In the genomic region with DNA sequence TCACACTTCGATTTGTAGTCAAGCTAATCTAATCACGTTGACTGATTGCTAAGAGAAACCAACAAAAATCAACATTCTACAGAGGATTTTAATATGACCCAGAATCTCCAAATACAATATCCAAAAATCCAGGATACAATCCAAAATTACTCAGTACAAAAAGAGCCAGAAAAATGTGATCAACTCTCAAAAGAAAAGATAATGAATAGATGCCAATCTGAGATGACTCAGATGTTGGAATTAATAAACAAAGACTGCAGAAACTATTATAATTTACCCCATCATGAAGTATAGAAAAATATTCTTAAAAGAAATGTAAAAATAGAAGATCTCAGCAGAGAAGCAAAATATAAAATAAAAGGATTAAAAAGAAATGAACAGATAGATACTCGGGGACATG, we compare ENCODE assay signal across 15 cellular contexts.
"Had no signal": no experiment of that assay in that cellular context is flagged by ENCODE, and none has a peak within 500 bp of the region (broad histone marks: within the 10 kb centered on the region; RNA-seq: fewer than 3 reads in every experiment).

No MANE protein-coding gene starts in this region.

- H3K4me3 Mint-ChIP-seq: activated naive CD8-positive, alpha-beta T cell treated with anti-CD3 and anti-CD28 coated beads, Interleukin-2, amount 10 ng/mL, durations not matched to agents 7 days and 5 days; activated T-cell treated with anti-CD3 and anti-CD28 coated beads, Interleukin-2, amount 50 U/mL, for 24 hours; neural crest cell; stimulated activated naive CD8-positive, alpha-beta T cell treated with anti-CD3 and anti-CD28 coated beads, Interleukin-15, amount 100 ng/mL, for 72 hours had no signal

- H3K27ac ChIP-seq: foreskin keratinocyte, pancreas had no signal

- FAIRE-seq: pancreas, urothelium cell line had no signal

- H3K27ac Mint-ChIP-seq: activated naive CD8-positive, alpha-beta T cell treated with anti-CD3 and anti-CD28 coated beads, Interleukin-2, amount 10 ng/mL, durations not matched to agents 7 days and 5 days; stimulated activated naive CD8-positive, alpha-beta T cell treated with anti-CD3 and anti-CD28 coated beads, Interleukin-15, amount 100 ng/mL, for 72 hours had no signal

- H3K4me1 Mint-ChIP-seq: activated naive CD8-positive, alpha-beta T cell treated with anti-CD3 and anti-CD28 coated beads, Interleukin-2, amount 10 ng/mL, durations not matched to agents 7 days and 5 days; neural crest cell; stimulated activated naive CD8-positive, alpha-beta T cell treated with anti-CD3 and anti-CD28 coated beads, Interleukin-15, amount 100 ng/mL, for 72 hours had no signal

- H3K4me3 ChIP-seq: left lung, pancreas had no signal

- H3K27me3 Mint-ChIP-seq: activated naive CD8-positive, alpha-beta T cell treated with anti-CD3 and anti-CD28 coated beads, Interleukin-2, amount 10 ng/mL, durations not matched to agents 7 days and 5 days; activated T-cell treated with anti-CD3 and anti-CD28 coated beads, Interleukin-2, amount 50 U/mL, for 24 hours; stimulated activated naive CD8-positive, alpha-beta T cell treated with anti-CD3 and anti-CD28 coated beads, Interleukin-15, amount 100 ng/mL, for 72 hours had no signal

- ATAC-seq: esophagus mucosa; foreskin keratinocyte; left lung; stimulated activated naive CD8-positive, alpha-beta T cell treated with anti-CD3 and anti-CD28 coated beads, Interleukin-15, amount 100 ng/mL, for 72 hours had no signal

- H3K9me3 ChIP-seq: left lung, pancreas had no signal

- H3K27me3 ChIP-seq: foreskin keratinocyte, left lung, pancreas had no signal

- DNase-seq: activated CD4-positive, alpha-beta T cell treated with anti-CD3 and anti-CD28 coated beads, Interleukin-2, amount 50 U/mL, for 4 hours; activated CD4-positive, CD25-positive, alpha-beta regulatory T cell treated with anti-CD3 and anti-CD28 coated beads, Interleukin-2, amount 50 U/mL, for 72 hours; activated naive CD8-positive, alpha-beta T cell treated with anti-CD3 and anti-CD28 coated beads, Interleukin-2, amount 10 ng/mL, durations not matched to agents 7 days and 5 days; activated T-cell treated with anti-CD3 and anti-CD28 coated beads, Interleukin-2, amount 50 U/mL, for 24 hours; dermis blood vessel endothelial cell; foreskin keratinocyte; islet precursor cell; left lung; pancreas; stimulated activated CD4-positive, alpha-beta T cell treated with anti-CD3 and anti-CD28 coated beads, Interleukin-4, amount 100 ng/mL, for 4 hours; stimulated activated naive CD8-positive, alpha-beta T cell treated with anti-CD3 and anti-CD28 coated beads, Interleukin-15, amount 100 ng/mL, for 72 hours; T-helper 9 cell had no signal

- H3K4me1 ChIP-seq: foreskin keratinocyte had no signal

- H3K9me3 Mint-ChIP-seq: activated naive CD8-positive, alpha-beta T cell treated with anti-CD3 and anti-CD28 coated beads, Interleukin-2, amount 10 ng/mL, durations not matched to agents 7 days and 5 days; activated T-cell treated with anti-CD3 and anti-CD28 coated beads, Interleukin-2, amount 50 U/mL, for 24 hours; neural crest cell; stimulated activated naive CD8-positive, alpha-beta T cell treated with anti-CD3 and anti-CD28 coated beads, Interleukin-15, amount 100 ng/mL, for 72 hours had no signal
